ENCODE assay signal across 9 cellular contexts in the genomic region with DNA sequence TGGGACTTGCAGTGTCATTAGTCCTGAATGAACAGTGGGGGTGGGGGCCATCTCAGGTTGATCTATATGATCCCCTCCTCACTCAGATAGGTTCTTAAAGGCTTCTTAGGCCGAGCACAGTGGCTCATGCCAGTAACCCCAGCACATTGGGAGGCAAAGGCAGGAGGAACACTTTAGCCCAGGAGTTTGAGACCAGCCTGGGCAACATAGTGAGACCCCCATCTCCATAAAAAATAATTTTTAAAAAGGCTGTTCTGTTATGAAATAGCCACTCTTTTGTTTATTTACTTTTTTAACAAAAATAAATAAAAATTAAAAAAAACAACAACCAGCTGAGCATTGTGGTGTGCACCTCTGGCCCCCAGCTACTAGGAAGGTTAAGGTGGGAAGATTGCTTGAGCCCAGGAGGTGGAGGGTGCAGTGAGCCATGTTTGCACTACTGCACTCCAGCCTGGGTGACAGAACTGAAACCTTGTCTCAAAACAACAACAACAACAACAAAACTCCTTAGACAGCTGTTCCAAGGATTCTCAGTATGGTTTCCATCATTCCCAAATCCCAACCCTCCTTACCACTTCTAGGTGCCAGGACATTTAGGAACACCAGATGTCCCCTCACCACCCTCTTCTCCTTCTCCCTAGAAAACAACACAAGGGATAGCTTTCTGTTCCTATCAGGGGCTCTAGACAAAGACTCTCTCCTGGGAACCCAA. TPM values are rescaled to one million over a fixed set of nuclear protein-coding genes. Genes with fewer than 3 reads are reported as not detected.
DNase-seq lines count a peak whose midpoint lies in the region; ATAC-seq, FAIRE-seq and TF ChIP-seq lines count a peak whose summit lies in the region.
"Had no signal": no experiment of that assay in that cellular context is flagged by ENCODE, and none has a peak within 500 bp of the region (broad histone marks: within the 10 kb centered on the region; RNA-seq: fewer than 3 reads in every experiment).

No MANE protein-coding gene starts in this region.

- H3K4me3 ChIP-seq in tibial nerve = peak overlapping the region in 1 of 4 donors; percentile 28
- H3K4me3 ChIP-seq: mucosa of descending colon had no signal

- no peaks in the 10 kb centered on the region for H3K36me3 Mint-ChIP-seq in activated T-cell treated with anti-CD3 and anti-CD28 coated beads, Interleukin-2, amount 50 U/mL, for 4 hours (ENCODE audit: insufficient read depth)
- H3K36me3 Mint-ChIP-seq in memory B cell = peaks cover 2% of the 10 kb centered on the region

- WGBS in adipose tissue, 3 donors = 18 to 36% (median 35%) methylated on average over 1 of the region's 1 CpG
- 0 to 5% methylated on average over 1 of the region's 1 CpG for WGBS in tibial nerve, 2 donors

- no peak for TF ChIP-seq EP300 in tibial nerve (IDR thresholded peaks at IDR 0.05)

- no peak for ATAC-seq in activated T-cell treated with anti-CD3 and anti-CD28 coated beads, Interleukin-2, amount 50 U/mL, for 4 hours
- no peak for ATAC-seq in memory B cell (ENCODE audit: low read depth)
- ATAC-seq in HG02938 (IDR thresholded peaks at IDR 0.05; ENCODE audit: unreplicated experiment) = no peak

- TF ChIP-seq CTCF in tibial nerve (IDR thresholded peaks at IDR 0.05) = no peak
- no peak for TF ChIP-seq CTCF in D721Med (IDR thresholded peaks at IDR 0.05; ENCODE audit: insufficient read depth, missing control alignments)

- H3K4me1 ChIP-seq in tibial nerve = peaks cover 0 to 67% (median 46%) of the 10 kb centered on the region in 4 donors

- no peaks in the 10 kb centered on the region for H3K9me3 Mint-ChIP-seq in activated T-cell treated with anti-CD3 and anti-CD28 coated beads, Interleukin-2, amount 50 U/mL, for 4 hours
- no peaks in the 10 kb centered on the region for H3K9me3 Mint-ChIP-seq in memory B cell

- H3K27ac ChIP-seq in adipose tissue (ENCODE audit: low read depth, low read length) (peak overlapping the region; percentile 96), tibial nerve (peak overlapping the region; percentile 88 to 99 (median 94))

- no peak for TF ChIP-seq POLR2A in tibial nerve (IDR thresholded peaks at IDR 0.05)

- H3K27ac Mint-ChIP-seq in memory B cell = peak overlapping the region; percentile 96

- no peaks in the 10 kb centered on the region for H3K27me3 ChIP-seq in tibial nerve

- peaks cover 0 to 8% (median 0%) of the 10 kb centered on the region in 3 donors for H3K36me3 ChIP-seq in tibial nerve

- no peaks in the 10 kb centered on the region for H3K9me3 ChIP-seq in tibial nerve
- H3K9me3 ChIP-seq: mucosa of descending colon had no signal

- peaks cover 66% of the 10 kb centered on the region for H3K4me1 Mint-ChIP-seq in activated T-cell treated with anti-CD3 and anti-CD28 coated beads, Interleukin-2, amount 50 U/mL, for 4 hours (ENCODE audit: low read depth)
- H3K4me1 Mint-ChIP-seq in memory B cell = peaks cover 29% of the 10 kb centered on the region

- FAIRE-seq in D721Med (lab: Jason Lieb, UNC) = no peak

- DNase-seq in activated T-cell treated with anti-CD3 and anti-CD28 coated beads, Interleukin-2, amount 50 U/mL, for 4 hours = no peak
- no peak for DNase-seq in activated T-cell treated with anti-CD3 and anti-CD28 coated beads, Interleukin-2, amount 50 U/mL, for 1 hour
- no peak for DNase-seq in memory B cell (ENCODE audit: low spot score in 2 of 2)
- no peak for DNase-seq in tibial nerve (ENCODE audit: low spot score in 2 of 2)
- DNase-seq in D721Med (ENCODE audit: insufficient read length, low spot score) = no peak
- DNase-seq in NCI-H1417 (lab: John Stamatoyannopoulos, UW) = no peak

- no peaks in the 10 kb centered on the region for H3K27me3 Mint-ChIP-seq in activated T-cell treated with anti-CD3 and anti-CD28 coated beads, Interleukin-2, amount 50 U/mL, for 4 hours (ENCODE audit: low read depth)
- H3K27me3 Mint-ChIP-seq in memory B cell = no peaks in the 10 kb centered on the region

- H3K4me3 Mint-ChIP-seq in activated T-cell treated with anti-CD3 and anti-CD28 coated beads, Interleukin-2, amount 50 U/mL, for 4 hours = peak overlapping the region; percentile 52
- peak overlapping the region; percentile 96 for H3K4me3 Mint-ChIP-seq in memory B cell

RNA-seq across cellular contexts. Expression of gene TRAPPC3, which starts 2.0 kb away (rescaled TPM):
- total RNA-seq in activated T-cell treated with anti-CD3 and anti-CD28 coated beads, Interleukin-2, amount 50 U/mL, for 4 hours = 10 to 100 TPM; 64.2 to 69.6 (median 65.9) TPM
- polyA plus RNA-seq in adipose tissue = 10 to 100 TPM; 37.1 to 69.2 (median 58.5) TPM
- 10 to 100 TPM; 48.0 to 90.4 (median 69.1) TPM for total RNA-seq in tibial nerve

RNA-seq across cellular contexts. Expression of gene MAP7D1, which starts 4.7 kb away (rescaled TPM):
- 100 to 1,000 TPM; 162 to 182 (median 164) TPM for total RNA-seq in activated T-cell treated with anti-CD3 and anti-CD28 coated beads, Interleukin-2, amount 50 U/mL, for 4 hours
- polyA plus RNA-seq in adipose tissue = 100 to 1,000 TPM in 1 of 3 donors, 10 to 100 TPM in 2; 19.9 to 215 (median 92.7) TPM
- total RNA-seq in tibial nerve = 100 to 1,000 TPM in 3 of 4 donors, 10 to 100 TPM in 1; 85.0 to 184 (median 121) TPM

RNA-seq across cellular contexts. Expression of gene COL8A2, which starts 26.3 kb away (rescaled TPM):
- total RNA-seq in activated T-cell treated with anti-CD3 and anti-CD28 coated beads, Interleukin-2, amount 50 U/mL, for 4 hours = under 1 TPM; 0.08 to 0.43 (median 0.18) TPM
- 1 to 10 TPM in 1 of 3 donors, under 1 TPM in 2; 0.18 to 1.2 (median 0.83) TPM for polyA plus RNA-seq in adipose tissue
- 10 to 100 TPM; 26.7 to 57.9 (median 50.2) TPM for total RNA-seq in tibial nerve

Comparison
In these comparisons a context has a peak if more than half of its experiments do, and no peak if none do; other contexts are left out.
1. RNA of gene COL8A2, which starts 26.3 kb away (total RNA-seq): 26.7 to 57.9 TPM in tibial nerve; 0.08 to 0.43 TPM in activated T-cell treated with anti-CD3 and anti-CD28 coated beads, Interleukin-2, amount 50 U/mL, for 4 hours; every median in the first group is over 10 times any median in the second.